In genomic region chr1:17441265-17441992, GRCh38 we compare ENCODE assay signal across 8 cellular contexts. TPM values are rescaled to one million over a fixed set of nuclear protein-coding genes. Genes with fewer than 3 reads are reported as not detected.
A peak's percentile ranks its signal among the peaks of the same experiment; 100 is the strongest.
DNase-seq lines count a peak whose midpoint lies in the region; ATAC-seq and TF ChIP-seq lines count a peak whose summit lies in the region.

No MANE protein-coding gene starts in this region.

- H3K4me1 ChIP-seq in ES-I3 (ENCODE audit: insufficient read depth, low read length) = peaks cover 14% of the 10 kb centered on the region
- peaks cover 42% of the 10 kb centered on the region for H3K4me1 ChIP-seq in PC-3 (ENCODE audit: insufficient read depth, low read length)

- H3K4me3 ChIP-seq in PC-3 (ENCODE audit: low read length) = peak overlapping the region; percentile 72

- H3K9ac ChIP-seq in ES-I3 (ENCODE audit: low read depth, low read length) (peak overlapping the region; percentile 99), PC-3 (ENCODE audit: low read length) (no peak overlapping the region)

- H3K79me2 ChIP-seq in PC-3 (ENCODE audit: low read length) = peaks cover 30% of the 10 kb centered on the region

- POLR2A ChIA-PET in PC-3 (lab: Charles Lee; ENCODE audit: unreplicated experiment) = interaction anchor here (0.5 to 0.6 kb wide), 2 partner anchors 42 to 536 kb away, joined by 5 to 6 read pairs; no protein-coding TSS in a partner anchor

- H3K9me2 ChIP-seq in PC-3 (replicated peaks; ENCODE audit: low read length) = no peaks in the 10 kb centered on the region

- no peaks in the 10 kb centered on the region for H3F3A ChIP-seq in PC-3 (ENCODE audit: low read length, unreplicated experiment)

- peaks cover 9% of the 10 kb centered on the region for H4K20me1 ChIP-seq in PC-3 (ENCODE audit: low read length)

- peak; percentile 27; the same call in 1 of the 2 replicates for ATAC-seq in PC-3

- peaks cover 6% of the 10 kb centered on the region; the same call in 1 of the 2 replicates for H3K36me3 ChIP-seq in ES-I3 (ENCODE audit: insufficient read depth, low read length)
- peaks cover 7% of the 10 kb centered on the region; the same call in 1 of the 2 replicates for H3K36me3 ChIP-seq in PC-3 (ENCODE audit: low read depth, low read length)

- no peak for TF ChIP-seq CTCF in 22Rv1 (IDR thresholded peaks at IDR 0.05)
- no peak for TF ChIP-seq CTCF in PC-3 (conservative IDR thresholded peaks at IDR 0.05; ENCODE audit: low read depth, low read length)

- no peaks in the 10 kb centered on the region for H3K27me3 ChIP-seq in PC-3 (ENCODE audit: low read length)

- H3K4me2 ChIP-seq in PC-3 (ENCODE audit: low read length) = peak overlapping the region; percentile 86

- intact Hi-C loops in PC-3 (cut with micrococcal nuclease) = loop anchor here (5.0 kb wide), 2 partner anchors 36 to 126 kb away; no protein-coding TSS in a partner anchor

- no TSS peak for BruUV-seq in PC-3 (replicated peaks; lab: Mats Ljungman, UMichigan)

- CTCF ChIA-PET in PC-3 (lab: Charles Lee) = no interaction called here

- H3K27ac ChIP-seq in 22Rv1 (peak overlapping the region; percentile 92), PC-3 (ENCODE audit: low read length) (peak overlapping the region; percentile 56)

- DNase-seq in PC-3 = peak; percentile 78
- DNase-seq in fibroblast of peridontal ligament (ENCODE audit: extremely low read depth) = peak; percentile 56
- no peak for DNase-seq in activated effector memory CD4-positive, alpha-beta T cell treated with anti-CD3 and anti-CD28 coated beads, Interleukin-2, amount 50 U/mL, for 16 hours
- no peak for DNase-seq in germinal center (ENCODE audit: low spot score)
- DNase-seq in T-helper 9 cell = no peak
- no peak for DNase-seq in COLO829 (ENCODE audit: low spot score)

- H2AFZ ChIP-seq in PC-3 (ENCODE audit: low read length) = peak overlapping the region; percentile 40

- H3K9me3 ChIP-seq in ES-I3 (ENCODE audit: control insufficient read depth, insufficient read depth, low read length) = no peaks in the 10 kb centered on the region
- no peaks in the 10 kb centered on the region for H3K9me3 ChIP-seq in PC-3 (ENCODE audit: low read length)

RNA-seq across cellular contexts. Expression of gene RCC2, which starts 2.0 kb away (rescaled TPM):
- total RNA-seq in PC-3 (2014; rRNA removed) = 82.7 and 95.2 TPM in 2 replicates

Comparison
In these comparisons a context has a peak if more than half of its experiments do, and no peak if none do; other contexts are left out.
1. DNase-seq: peak in PC-3 (single experiment) and fibroblast of peridontal ligament (single experiment); none in activated effector memory CD4-positive, alpha-beta T cell treated with anti-CD3 and anti-CD28 coated beads, Interleukin-2, amount 50 U/mL, for 16 hours (single experiment), germinal center (single experiment), T-helper 9 cell (single experiment) and COLO829 (single experiment).